Comparison of ENCODE assay signal across 9 cellular contexts in the genomic region with DNA sequence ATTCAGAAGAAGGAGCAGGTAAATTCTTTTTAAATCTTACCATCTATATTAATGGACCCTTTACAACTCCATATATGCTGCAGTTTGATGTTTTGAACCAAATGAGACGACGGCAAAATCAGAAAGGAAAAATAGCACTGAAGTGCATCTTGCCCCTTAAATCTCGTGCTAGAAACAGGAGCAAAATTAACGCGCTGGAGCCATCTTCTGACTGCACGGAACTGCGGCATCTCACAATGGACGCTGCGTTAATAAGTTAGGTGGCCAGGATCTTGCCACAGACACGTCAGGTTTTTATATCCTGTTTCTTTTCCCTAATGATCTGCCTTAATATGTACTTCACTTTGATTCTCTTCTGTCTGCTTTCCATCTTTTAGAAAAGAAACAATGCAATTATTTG.
DNase-seq lines count a peak whose midpoint lies in the region; ATAC-seq, FAIRE-seq and TF ChIP-seq lines count a peak whose summit lies in the region.
"Had no signal": no experiment of that assay in that cellular context is flagged by ENCODE, and none has a peak within 500 bp of the region (broad histone marks: within the 10 kb centered on the region; RNA-seq: fewer than 3 reads in every experiment).

No MANE protein-coding gene starts in this region.

- DNase-seq in AG09319 (ENCODE audit: extremely low read depth, low read depth) (no peak), HT-29 (ENCODE audit: low spot score) (peak; percentile 39), astrocyte (ENCODE audit: low read depth) (peak; percentile 36), right lobe of liver (peak in 2 of 3 donors; percentile 25 to 52)
- no peak for DNase-seq in activated CD4-positive, alpha-beta T cell treated with anti-CD3 and anti-CD28 coated beads, Interleukin-2, amount 50 U/mL, for 48 hours
- DNase-seq in naive thymus-derived CD4-positive, alpha-beta T cell, result no peak
- DNase-seq in activated effector memory CD4-positive, alpha-beta T cell treated with Interleukin-2 at 50 U/mL for 16 hours, result no peak
- DNase-seq: naive B cell had no signal

- 45% methylated on average over 10 of the region's 10 CpGs for WGBS in right lobe of liver (ENCODE audit: insufficient coverage, low coverage, low lambda C conversion rate, missing lambda C conversion rate)

- H2AFZ ChIP-seq in astrocyte (ENCODE audit: low read depth, low read length), result peak overlapping the region; percentile 39

- POLR2A ChIA-PET in naive thymus-derived CD4-positive, alpha-beta T cell (lab: Charles Lee), result no interaction called here

- peak; percentile 31 for TF ChIP-seq CTCF in AG09319 (IDR thresholded peaks at IDR 0.05; ENCODE audit: low read depth, low read length)
- TF ChIP-seq CTCF in astrocyte (IDR thresholded peaks at IDR 0.05; ENCODE audit: insufficient read depth, low read depth, low read length), result peak; percentile 38
- TF ChIP-seq CTCF in right lobe of liver (IDR thresholded peaks at IDR 0.05), result peak in 2 of 4 donors; percentile 23 to 35

- no peaks in the 10 kb centered on the region for H3K9me3 Mint-ChIP-seq in astrocyte (ENCODE audit: unreplicated experiment)
- peaks cover 0 to 3% (median 0%) of the 10 kb centered on the region in 11 donors for H3K9me3 Mint-ChIP-seq in naive thymus-derived CD4-positive, alpha-beta T cell
- H3K9me3 Mint-ChIP-seq: naive B cell had no signal

- no peak for TF ChIP-seq POLR2A in right lobe of liver (IDR thresholded peaks at IDR 0.05)

- H3K4me3 Mint-ChIP-seq in astrocyte (ENCODE audit: unreplicated experiment), result no peak overlapping the region
- H3K4me3 Mint-ChIP-seq in naive thymus-derived CD4-positive, alpha-beta T cell, result no peak overlapping the region
- H3K4me3 Mint-ChIP-seq: naive B cell had no signal

- H3K27ac Mint-ChIP-seq in astrocyte (ENCODE audit: unreplicated experiment), result no peak overlapping the region
- no peak overlapping the region for H3K27ac Mint-ChIP-seq in naive thymus-derived CD4-positive, alpha-beta T cell
- H3K27ac Mint-ChIP-seq: naive B cell had no signal

- FAIRE-seq in astrocyte (lab: Jason Lieb, UNC), result no peak

- no peaks in the 10 kb centered on the region for H3K4me1 Mint-ChIP-seq in astrocyte (ENCODE audit: low read depth, unreplicated experiment)
- H3K4me1 Mint-ChIP-seq in naive thymus-derived CD4-positive, alpha-beta T cell, result no peaks in the 10 kb centered on the region
- H3K4me1 Mint-ChIP-seq: naive B cell had no signal

- H3K9ac ChIP-seq in astrocyte (ENCODE audit: low read length), result peak overlapping the region; percentile 1

- H3K27ac ChIP-seq in astrocyte (ENCODE audit: low read depth, low read length), result no peak overlapping the region
- H3K27ac ChIP-seq in right lobe of liver, result peak overlapping the region in 2 of 3 donors; percentile 21 to 30
- no peak overlapping the region for H3K27ac ChIP-seq in naive thymus-derived CD4-positive, alpha-beta T cell (ENCODE audit: low read depth, low read length)

- no peaks in the 10 kb centered on the region for H3K27me3 Mint-ChIP-seq in astrocyte (ENCODE audit: low read depth, unreplicated experiment)
- H3K27me3 Mint-ChIP-seq in naive thymus-derived CD4-positive, alpha-beta T cell, result no peaks in the 10 kb centered on the region
- H3K27me3 Mint-ChIP-seq: naive B cell had no signal

- intact Hi-C loops in right lobe of liver (cut with DNase I), result no loop called here
- intact Hi-C loops in naive thymus-derived CD4-positive, alpha-beta T cell (cut with micrococcal nuclease), result no loop called here

- H3K4me1 ChIP-seq in astrocyte (ENCODE audit: insufficient read depth, low read length), result no peaks in the 10 kb centered on the region
- H3K4me1 ChIP-seq in right lobe of liver, result peaks cover 0 to 33% (median 9%) of the 10 kb centered on the region in 4 donors
- H3K4me1 ChIP-seq in naive thymus-derived CD4-positive, alpha-beta T cell (ENCODE audit: control insufficient read depth in 2 of 2, insufficient read depth in 2 of 2, low read length in 2 of 2), result no peaks in the 10 kb centered on the region

- H3K27me3 ChIP-seq in astrocyte (ENCODE audit: insufficient read depth, low read length) (no peaks in the 10 kb centered on the region), right lobe of liver (no peaks in the 10 kb centered on the region)
- H3K27me3 ChIP-seq in naive thymus-derived CD4-positive, alpha-beta T cell (ENCODE audit: control insufficient read depth in 2 of 2, insufficient read depth in 2 of 2, low read length in 2 of 2), result no peaks in the 10 kb centered on the region

- peak overlapping the region; percentile 54 for H3K4me2 ChIP-seq in astrocyte (ENCODE audit: low read length)

- no peaks in the 10 kb centered on the region for H4K20me1 ChIP-seq in astrocyte (ENCODE audit: insufficient read depth, low read length)

- no peaks in the 10 kb centered on the region for H3K36me3 ChIP-seq in astrocyte (ENCODE audit: insufficient read depth, low read length)
- no peaks in the 10 kb centered on the region for H3K36me3 ChIP-seq in right lobe of liver
- no peaks in the 10 kb centered on the region for H3K36me3 ChIP-seq in naive thymus-derived CD4-positive, alpha-beta T cell (ENCODE audit: control insufficient read depth in 2 of 3, insufficient read depth in 3 of 3, low read length in 3 of 3)

- H3K79me2 ChIP-seq in astrocyte (ENCODE audit: insufficient read depth, low read length), result no peaks in the 10 kb centered on the region

- H3K4me3 ChIP-seq in astrocyte (ENCODE audit: insufficient read depth, low read depth, low read length) (no peak overlapping the region), right lobe of liver (no peak overlapping the region)
- H3K4me3 ChIP-seq in naive thymus-derived CD4-positive, alpha-beta T cell (ENCODE audit: low read length), result no peak overlapping the region

- no peaks in the 10 kb centered on the region for H3K9me3 ChIP-seq in astrocyte (ENCODE audit: insufficient read depth, low read depth, low read length)
- H3K9me3 ChIP-seq in right lobe of liver, result no peaks in the 10 kb centered on the region
- H3K9me3 ChIP-seq in naive thymus-derived CD4-positive, alpha-beta T cell (ENCODE audit: control insufficient read depth in 2 of 3, low read length in 3 of 3), result no peaks in the 10 kb centered on the region

- H3K36me3 Mint-ChIP-seq in astrocyte (ENCODE audit: low read depth, unreplicated experiment), result no peaks in the 10 kb centered on the region
- H3K36me3 Mint-ChIP-seq in naive thymus-derived CD4-positive, alpha-beta T cell, result no peaks in the 10 kb centered on the region
- H3K36me3 Mint-ChIP-seq: naive B cell had no signal

- peak; percentile 39 to 56 (median 50) for ATAC-seq in right lobe of liver
- no peak for ATAC-seq in naive thymus-derived CD4-positive, alpha-beta T cell
- ATAC-seq in GM19035 (IDR thresholded peaks at IDR 0.05; ENCODE audit: unreplicated experiment), result no peak

- CTCF ChIA-PET in naive thymus-derived CD4-positive, alpha-beta T cell (lab: Charles Lee), result no interaction called here

Comparison
In these comparisons a context has a peak if more than half of its experiments do, and no peak if none do; other contexts are left out.
1. DNase-seq: peak in HT-29 (single experiment), astrocyte (single experiment) and right lobe of liver (2 of 3); none in AG09319 (single experiment), activated CD4-positive, alpha-beta T cell treated with anti-CD3 and anti-CD28 coated beads, Interleukin-2, amount 50 U/mL, for 48 hours (0 of 2), naive thymus-derived CD4-positive, alpha-beta T cell (0 of 9) and activated effector memory CD4-positive, alpha-beta T cell treated with Interleukin-2 at 50 U/mL for 16 hours (single experiment).
2. H3K27ac ChIP-seq: peak in right lobe of liver (2 of 3); none in astrocyte (single experiment) and naive thymus-derived CD4-positive, alpha-beta T cell (single experiment).
3. ATAC-seq: peak in right lobe of liver (4 of 4); none in naive thymus-derived CD4-positive, alpha-beta T cell (single experiment) and GM19035 (single experiment).